Comparison of ENCODE assay signal across 19 cellular contexts in genomic region chr14:76019676-76020075, GRCh38. TPM values are rescaled to one million over a fixed set of nuclear protein-coding genes. Genes with fewer than 3 reads are reported as not detected.
DNase-seq lines count a peak whose midpoint lies in the region; ATAC-seq, FAIRE-seq and TF ChIP-seq lines count a peak whose summit lies in the region.
"Had no signal": no experiment of that assay in that cellular context is flagged by ENCODE, and none has a peak within 500 bp of the region (broad histone marks: within the 10 kb centered on the region; RNA-seq: fewer than 3 reads in every experiment).

No MANE protein-coding gene starts in this region.

- POLR2A ChIA-PET in HEK293 (lab: Yijun Ruan, JAX) (no interaction called here), OCI-LY7 (lab: Charles Lee) (interaction anchor here (1.2 to 1.5 kb wide), 2 partner anchors 8 to 18 kb away, joined by 3 to 4 read pairs; no protein-coding TSS in a partner anchor)

- FAIRE-seq in bronchial epithelial cell (lab: Jason Lieb, UNC): no peak
- FAIRE-seq: GM12878, GM18507, H54 had no signal

- H4K20me1 ChIP-seq in OCI-LY7 (ENCODE audit: insufficient read depth, low read length): no peaks in the 10 kb centered on the region

- H3K4me1 ChIP-seq in HEK293 (ENCODE audit: control insufficient read depth, insufficient read depth, low read length) (no peaks in the 10 kb centered on the region), OCI-LY7 (ENCODE audit: insufficient read depth, low read length, poor library complexity, severe bottlenecking) (peaks cover 8% of the 10 kb centered on the region)
- H3K4me1 ChIP-seq: HAP-1 had no signal

- no peak overlapping the region for H2AFZ ChIP-seq in OCI-LY7 (ENCODE audit: low read length)

- DNase-seq in KBM-7 (peak; percentile 10), OCI-LY7 (ENCODE audit: low spot score) (peak; percentile 2), bronchial epithelial cell (ENCODE audit: low read depth) (peak; percentile 20), NCI-H526 (lab: John Stamatoyannopoulos, UW) (no peak), GM13976 (ENCODE audit: low spot score) (no peak)
- DNase-seq: C1 segment of cervical spinal cord; Calu3; CD4-positive, alpha-beta memory T cell; COR-L47; DMS79; EL; GDM1; GOT3 had no signal

- no peaks in the 10 kb centered on the region for H3K9me2 ChIP-seq in OCI-LY7 (ENCODE audit: insufficient read depth, low read length)

- no peak overlapping the region for H3K27ac ChIP-seq in HEK293 (ENCODE audit: extremely low read depth, low read depth, low read length)
- H3K27ac ChIP-seq in OCI-LY7 (ENCODE audit: low read depth, low read length, poor library complexity, severe bottlenecking): no peak overlapping the region

- ATAC-seq in HG03139 (IDR thresholded peaks at IDR 0.05; ENCODE audit: unreplicated experiment): no peak
- ATAC-seq: GM12878 had no signal

- H3K27me3 ChIP-seq in bronchial epithelial cell (ENCODE audit: control insufficient read depth, insufficient read depth, low read length): no peaks in the 10 kb centered on the region

- no peaks in the 10 kb centered on the region; the same call in 1 of the 2 replicates for H3K9me3 ChIP-seq in HEK293 (ENCODE audit: control insufficient read depth, insufficient read depth, low read depth, low read length)
- H3K9me3 ChIP-seq in OCI-LY7 (ENCODE audit: low read length): peaks cover 15% of the 10 kb centered on the region; the same call in 1 of the 2 replicates
- H3K9me3 ChIP-seq: HAP-1 had no signal

- H3K4me3 ChIP-seq in HEK293 (ENCODE audit: low read depth, low read length) (no peak overlapping the region), OCI-LY7 (ENCODE audit: low read depth, low read length, poor library complexity, severe bottlenecking) (no peak overlapping the region), bronchial epithelial cell (ENCODE audit: low read depth, low read length) (no peak overlapping the region)
- H3K4me3 ChIP-seq: GM12878, HAP-1 had no signal

- CTCF ChIA-PET in HEK293 (lab: Yijun Ruan, JAX) (interaction anchor here (0.6 to 1.2 kb wide), 4 partner anchors 14 to 365 kb away, joined by 3 to 5 read pairs (median 3); no protein-coding TSS in a partner anchor), OCI-LY7 (lab: Charles Lee; ENCODE audit: unreplicated experiment) (no interaction called here)

- intact Hi-C loops in OCI-LY7 (cut with micrococcal nuclease; ENCODE audit: unreplicated experiment): no loop called here

- H3K79me2 ChIP-seq in OCI-LY7 (ENCODE audit: insufficient read depth, low read depth, low read length): no peaks in the 10 kb centered on the region

- no peak overlapping the region for H3K4me2 ChIP-seq in OCI-LY7 (ENCODE audit: low read length)

- TF ChIP-seq CTCF in HEK293 (tag by site-specific recombination; IDR thresholded peaks at IDR 0.05) (no peak), OCI-LY7 (conservative IDR thresholded peaks at IDR 0.05; ENCODE audit: low read length) (no peak), bronchial epithelial cell (IDR thresholded peaks at IDR 0.05; ENCODE audit: insufficient read depth, low read length, severe bottlenecking) (no peak), GM13976 (IDR thresholded peaks at IDR 0.05; ENCODE audit: borderline replicate concordance, control extremely low read depth, extremely low read depth, insufficient read depth, missing control alignments) (no peak)

- H3K36me3 ChIP-seq in HEK293 (ENCODE audit: control insufficient read depth in 2 of 2, insufficient read depth in 1 of 2, low read length in 2 of 2): peaks cover 15 to 30% of the 10 kb centered on the region in 2 experiments
- no peaks in the 10 kb centered on the region for H3K36me3 ChIP-seq in OCI-LY7 (ENCODE audit: insufficient read depth, low read length)
- peaks cover 5% of the 10 kb centered on the region for H3K36me3 ChIP-seq in bronchial epithelial cell (ENCODE audit: control insufficient read depth, insufficient read depth, low read length)

- BruUV-seq in OCI-LY7 (replicated peaks; lab: Mats Ljungman, UMichigan): no TSS peak

- in situ Hi-C loops in KBM-7 (cut with MboI; ENCODE audit: low pct_unique_long_range_greater_than_20kb, low sequenced_read_pairs) (no loop called here), GM13976 (cut with MboI; ENCODE audit: low sequenced_read_pairs, unreplicated experiment) (no loop called here)

TF ChIP-seq in HEK293, 187 proteins besides CTCF, POLR2A, EP300 and RAD21:
- peak; percentile 32 for TF ChIP-seq SETDB1 (IDR thresholded peaks at IDR 0.05; ENCODE audit: insufficient read length, low read length)
- TF ChIP-seq ZBTB21 (tag by site-specific recombination; IDR thresholded peaks at IDR 0.05): no peak
- no peak for TF ChIP-seq ZFP69B (tag by site-specific recombination; IDR thresholded peaks at IDR 0.05)
TF ChIP-seq in HEK293: peak in this region for 1.

RNA-seq across cellular contexts. Expression of gene IFT43, which starts 34.1 kb away (rescaled TPM):
- total RNA-seq in OCI-LY7 (2014; rRNA removed; shearing (Covaris generic)): 9.3 and 11.0 TPM in 2 replicates
- total RNA-seq in OCI-LY7 (2022): 8.7 and 13.6 TPM in 2 replicates
- total RNA-seq in bronchial epithelial cell: 24.0 and 49.0 TPM in 2 replicates

RNA-seq across cellular contexts. Expression of gene TGFB3, which starts 37.9 kb away (rescaled TPM):
- total RNA-seq in OCI-LY7 (2014; rRNA removed; shearing (Covaris generic)): 0.75 and 1.1 TPM in 2 replicates
- total RNA-seq in OCI-LY7 (2022): 5.5 and 5.6 TPM in 2 replicates
- 1.3 and 1.5 TPM in 2 replicates for total RNA-seq in bronchial epithelial cell

Comparison
In these comparisons a context has a peak if more than half of its experiments do, and no peak if none do; other contexts are left out.
1. DNase-seq: peak in KBM-7 (single experiment), OCI-LY7 (single experiment) and bronchial epithelial cell (single experiment); none in NCI-H526 (0 of 2) and GM13976 (single experiment).